Comparison of ENCODE assay signal across 11 cellular contexts in genomic region chr7:1461640-1462375, GRCh38. TPM values are rescaled to one million over a fixed set of nuclear protein-coding genes. Genes with fewer than 3 reads are reported as not detected.
DNase-seq lines count a peak whose midpoint lies in the region; ATAC-seq, FAIRE-seq and TF ChIP-seq lines count a peak whose summit lies in the region.
"Had no signal": no experiment of that assay in that cellular context is flagged by ENCODE, and none has a peak within 500 bp of the region (broad histone marks: within the 10 kb centered on the region; RNA-seq: fewer than 3 reads in every experiment).

No MANE protein-coding gene starts in this region.

- H3K27me3 ChIP-seq in RWPE2 (ENCODE audit: insufficient read depth, poor library complexity, severe bottlenecking): no peaks in the 10 kb centered on the region
- H3K27me3 ChIP-seq in gastrocnemius medialis: no peaks in the 10 kb centered on the region
- no peaks in the 10 kb centered on the region for H3K27me3 ChIP-seq in pancreas

- TF ChIP-seq CTCF in Calu3 (IDR thresholded peaks at IDR 0.05; ENCODE audit: unreplicated experiment) (no peak), RWPE2 (IDR thresholded peaks at IDR 0.05; ENCODE audit: poor library complexity, severe bottlenecking) (no peak), gastrocnemius medialis (IDR thresholded peaks at IDR 0.05 in 4 of 5, conservative IDR thresholded peaks at IDR 0.05 in 1 of 5) (no peak), pancreas (IDR thresholded peaks at IDR 0.05) (no peak)

- H3K4me1 Mint-ChIP-seq in Calu3 (ENCODE audit: low read depth, unreplicated experiment) (peaks cover 49% of the 10 kb centered on the region), immature natural killer cell (peaks cover 0 to 13% of the 10 kb centered on the region in 2 donors)

- TF ChIP-seq POLR2A in gastrocnemius medialis (IDR thresholded peaks at IDR 0.05): no peak

- DNase-seq in Calu3 (no peak), RWPE2 (ENCODE audit: low spot score) (no peak), immature natural killer cell (no peak), gastrocnemius medialis (no peak), AG08395 (ENCODE audit: low spot score) (no peak), pancreas (no peak)
- no peak for DNase-seq in stimulated activated CD4-positive, alpha-beta T cell treated with anti-CD3 and anti-CD28 coated beads, Interleukin-12 subunit alpha, Interleukin-12 subunit beta, amount 100 ng/mL, for 4 hours
- DNase-seq: activated CD4-positive, alpha-beta T cell treated with anti-CD3 and anti-CD28 coated beads for 4 hours; activated naive CD8-positive, alpha-beta T cell treated with anti-CD3 and anti-CD28 coated beads, Interleukin-2, amount 10 ng/mL, durations not matched to agents 7 days and 5 days had no signal

- peaks cover 65% of the 10 kb centered on the region for H3K36me3 Mint-ChIP-seq in Calu3 (ENCODE audit: insufficient read depth, unreplicated experiment)
- H3K36me3 Mint-ChIP-seq in immature natural killer cell: no peaks in the 10 kb centered on the region
- H3K36me3 Mint-ChIP-seq: activated naive CD8-positive, alpha-beta T cell treated with anti-CD3 and anti-CD28 coated beads, Interleukin-2, amount 10 ng/mL, durations not matched to agents 7 days and 5 days had no signal

- no TSS peak for BruUV-seq in Calu3 (replicated peaks; lab: Mats Ljungman, UMichigan)

- intact Hi-C loops in Calu3 (cut with micrococcal nuclease; ENCODE audit: unreplicated experiment) (no loop called here), gastrocnemius medialis (cut with DNase I; ENCODE audit: low total_unique reads) (no loop called here), pancreas (cut with DNase I) (no loop called here)

- H3K9me3 ChIP-seq in RWPE2 (ENCODE audit: severe bottlenecking) (no peaks in the 10 kb centered on the region), gastrocnemius medialis (no peaks in the 10 kb centered on the region), pancreas (no peaks in the 10 kb centered on the region)

- H3K4me1 ChIP-seq in RWPE2 (ENCODE audit: insufficient read depth, poor library complexity, severe bottlenecking): peaks cover 21% of the 10 kb centered on the region
- peaks cover 27 to 34% of the 10 kb centered on the region in 2 donors for H3K4me1 ChIP-seq in gastrocnemius medialis
- peaks cover 5 to 25% (median 21%) of the 10 kb centered on the region in 3 donors for H3K4me1 ChIP-seq in pancreas

- ATAC-seq in RWPE2 (ENCODE audit: low read depth): no peak
- no peak for ATAC-seq in gastrocnemius medialis
- no peak for ATAC-seq in HG03442 (IDR thresholded peaks at IDR 0.05; ENCODE audit: unreplicated experiment)
- ATAC-seq in pancreas: no peak

- no peak for FAIRE-seq in pancreas (lab: Jason Lieb, UNC)

- CTCF ChIA-PET in Calu3 (lab: Charles Lee): interaction anchor here (1.7 to 1.9 kb wide), 2 partner anchors 12 to 14 kb away, joined by 3 to 11 read pairs; no protein-coding TSS in a partner anchor

- H3K27ac ChIP-seq in RWPE2 (ENCODE audit: poor library complexity, severe bottlenecking): peak overlapping the region; percentile 1
- peak overlapping the region; percentile 84 to 90 (median 88) for H3K27ac ChIP-seq in gastrocnemius medialis
- H3K27ac ChIP-seq in pancreas: peak overlapping the region in 1 of 4 donors; percentile 3
- H3K27ac ChIP-seq: PC-9 had no signal

- H3K36me3 ChIP-seq in RWPE2 (ENCODE audit: low read depth) (no peaks in the 10 kb centered on the region), gastrocnemius medialis (no peaks in the 10 kb centered on the region), pancreas (no peaks in the 10 kb centered on the region)

- H3K27me3 Mint-ChIP-seq in Calu3 (ENCODE audit: unreplicated experiment): no peaks in the 10 kb centered on the region
- H3K27me3 Mint-ChIP-seq in immature natural killer cell (ENCODE audit: low read depth in 3 of 3): no peaks in the 10 kb centered on the region

- 57 to 61% methylated on average over 19 of the region's 19 CpGs for WGBS in pancreas, 2 donors

- H3K4me3 ChIP-seq in RWPE2 (ENCODE audit: severe bottlenecking): no peak overlapping the region
- no peak overlapping the region for H3K4me3 ChIP-seq in gastrocnemius medialis
- no peak overlapping the region for H3K4me3 ChIP-seq in pancreas
- H3K4me3 ChIP-seq: PC-9 had no signal

- in situ Hi-C loops in gastrocnemius medialis (cut with MboI; ENCODE audit: low sequenced_read_pairs in 4 of 4): no loop called here

- H3K9me3 Mint-ChIP-seq in Calu3 (ENCODE audit: low read depth, unreplicated experiment) (no peaks in the 10 kb centered on the region), immature natural killer cell (no peaks in the 10 kb centered on the region)
- H3K9me3 Mint-ChIP-seq: activated naive CD8-positive, alpha-beta T cell treated with anti-CD3 and anti-CD28 coated beads, Interleukin-2, amount 10 ng/mL, durations not matched to agents 7 days and 5 days had no signal

- H3K4me3 Mint-ChIP-seq in Calu3 (ENCODE audit: low read depth, unreplicated experiment) (peak overlapping the region; percentile 0), immature natural killer cell (peak overlapping the region in 2 of 5 donors; percentile 0 to 9)
- H3K4me3 Mint-ChIP-seq: activated naive CD8-positive, alpha-beta T cell treated with anti-CD3 and anti-CD28 coated beads, Interleukin-2, amount 10 ng/mL, durations not matched to agents 7 days and 5 days had no signal

- H3K27ac Mint-ChIP-seq in Calu3 (ENCODE audit: unreplicated experiment) (peak overlapping the region; percentile 7), immature natural killer cell (peak overlapping the region in 4 of 6 donors; percentile 42 to 64 (median 59))
- H3K27ac Mint-ChIP-seq: activated naive CD8-positive, alpha-beta T cell treated with anti-CD3 and anti-CD28 coated beads, Interleukin-2, amount 10 ng/mL, durations not matched to agents 7 days and 5 days had no signal

RNA-seq across cellular contexts. Expression of gene MICALL2, which starts 2.5 kb away (rescaled TPM):
- total RNA-seq in Calu3 (2022) (162 and 176 TPM in 2 replicates), gastrocnemius medialis (1 to 10 TPM; 1.6 to 4.8 (median 2.4) TPM), pancreas (10 to 100 TPM in 4 of 6 donors, 1 to 10 TPM in 2; 8.3 to 24.2 (median 11.3) TPM)
- polyA plus RNA-seq in immature natural killer cell (under 1 TPM in 2 of 3 donors, not detected in 1; 0.10 to 0.50 TPM), pancreas (10 to 100 TPM; 85.6 to 93.6 TPM)

RNA-seq across cellular contexts. Expression of gene INTS1, which starts 42.4 kb away (rescaled TPM):
- total RNA-seq in Calu3 (2022) (177 and 192 TPM in 2 replicates), gastrocnemius medialis (100 to 1,000 TPM in 1 of 4 donors, 10 to 100 TPM in 3; 44.3 to 108 (median 78.8) TPM), pancreas (10 to 100 TPM; 45.0 to 73.2 (median 58.3) TPM)
- polyA plus RNA-seq in immature natural killer cell (10 to 100 TPM in 2 of 3 donors, 1 to 10 TPM in 1; 5.2 to 33.6 (median 11.0) TPM), pancreas (100 to 1,000 TPM in 1 of 2 donors, 10 to 100 TPM in 1; 92.7 to 166 TPM)
